ENCODE assay signal across 1 cellular context in genomic region chr13:24922390-24923304, GRCh38.
A peak's percentile ranks its signal among the peaks of the same experiment; 100 is the strongest.
TF ChIP-seq lines count a peak whose summit lies in the region.

No MANE protein-coding gene starts in this region.

TF ChIP-seq in GM12878, 131 proteins besides CTCF, POLR2A, EP300 and RAD21 (continued from another document):
- TF ChIP-seq IRF5 (IDR thresholded peaks at IDR 0.05; ENCODE audit: borderline replicate concordance) (no peak), HDAC2 (IDR thresholded peaks at IDR 0.05) (peak; percentile 90; the same call in 1 of the 2 replicates), TCF7 (IDR thresholded peaks at IDR 0.05; ENCODE audit: borderline replicate concordance) (no peak)
